ENCODE assay signal across 27 cellular contexts in genomic region chr3:117485841-117486240, GRCh38.
DNase-seq lines count a peak whose midpoint lies in the region; ATAC-seq and TF ChIP-seq lines count a peak whose summit lies in the region.
"Had no signal": no experiment of that assay in that cellular context is flagged by ENCODE, and none has a peak within 500 bp of the region (broad histone marks: within the 10 kb centered on the region; RNA-seq: fewer than 3 reads in every experiment).

No MANE protein-coding gene starts in this region.

- H3K4me3 Mint-ChIP-seq in Calu3 (ENCODE audit: low read depth, unreplicated experiment), result no peak overlapping the region
- H3K4me3 Mint-ChIP-seq: activated CD4-positive, alpha-beta memory T cell treated with anti-CD3 and anti-CD28 coated beads, Interleukin-2, amount 10 ng/mL, durations not matched to agents 7 days and 5 days; activated T-helper 17 cell treated with anti-CD3 and anti-CD28 coated beads, Interleukin-2, amount 50 U/mL, for 72 hours; B cell; mesothelial cell of epicardium; naive B cell; T-cell had no signal

- DNase-seq in NCI-H345 (lab: John Stamatoyannopoulos, UW) (no peak), UCSD-AML1 (lab: John Stamatoyannopoulos, UW; ENCODE audit: unreplicated experiment) (no peak), DMS79 (lab: John Stamatoyannopoulos, UW) (no peak), Calu3 (no peak)
- DNase-seq: activated CD4-positive, alpha-beta memory T cell treated with anti-CD3 and anti-CD28 coated beads, Interleukin-2, amount 10 ng/mL, durations not matched to agents 7 days and 5 days; activated CD4-positive, alpha-beta T cell treated with anti-CD3 and anti-CD28 coated beads for 1 hour; activated CD8-positive, alpha-beta memory T cell treated with anti-CD3 and anti-CD28 coated beads, Interleukin-2, amount 50 U/mL, for 48 hours; colonic mucosa; DMS153; effector CD8-positive, alpha-beta T cell; islet precursor cell; naive B cell; NCI-H1105; NCI-H2029; NCI-H226; stimulated activated naive CD4-positive, alpha-beta T cell; T-cell; upper lobe of right lung had no signal

- H3K27me3 Mint-ChIP-seq in Calu3 (ENCODE audit: unreplicated experiment), result no peaks in the 10 kb centered on the region
- H3K27me3 Mint-ChIP-seq: activated CD4-positive, alpha-beta memory T cell treated with anti-CD3 and anti-CD28 coated beads, Interleukin-2, amount 10 ng/mL, durations not matched to agents 7 days and 5 days; activated T-helper 17 cell treated with anti-CD3 and anti-CD28 coated beads, Interleukin-2, amount 50 U/mL, for 72 hours; B cell; T-cell had no signal

- TF ChIP-seq CTCF in Calu3 (IDR thresholded peaks at IDR 0.05; ENCODE audit: unreplicated experiment), result no peak

- intact Hi-C loops in Calu3 (cut with micrococcal nuclease; ENCODE audit: unreplicated experiment), result no loop called here

- ATAC-seq in GM18520 (IDR thresholded peaks at IDR 0.05; ENCODE audit: unreplicated experiment), result peak; percentile 48
- ATAC-seq in GM19035 (IDR thresholded peaks at IDR 0.05; ENCODE audit: unreplicated experiment), result peak; percentile 50
- ATAC-seq in HG02763 (IDR thresholded peaks at IDR 0.05; ENCODE audit: unreplicated experiment), result peak; percentile 34
- ATAC-seq in HG03571 (IDR thresholded peaks at IDR 0.05; ENCODE audit: unreplicated experiment), result peak; percentile 46
- ATAC-seq: activated naive CD4-positive, alpha-beta T cell treated with anti-CD3 and anti-CD28 coated beads, Interleukin-2, amount 50 U/mL, for 72 hours; activated T-helper 17 cell treated with anti-CD3 and anti-CD28 coated beads, Interleukin-2, amount 50 U/mL, for 72 hours; HepG2; T-cell; upper lobe of right lung had no signal

- CTCF ChIA-PET in Calu3 (lab: Charles Lee), result no interaction called here

- no peaks in the 10 kb centered on the region for H3K4me1 Mint-ChIP-seq in Calu3 (ENCODE audit: low read depth, unreplicated experiment)
- H3K4me1 Mint-ChIP-seq: activated CD4-positive, alpha-beta memory T cell treated with anti-CD3 and anti-CD28 coated beads, Interleukin-2, amount 10 ng/mL, durations not matched to agents 7 days and 5 days; activated T-helper 17 cell treated with anti-CD3 and anti-CD28 coated beads, Interleukin-2, amount 50 U/mL, for 72 hours; B cell; naive B cell; T-cell had no signal

- H3K36me3 Mint-ChIP-seq in Calu3 (ENCODE audit: insufficient read depth, unreplicated experiment), result no peaks in the 10 kb centered on the region
- H3K36me3 Mint-ChIP-seq: activated naive CD4-positive, alpha-beta T cell treated with anti-CD3 and anti-CD28 coated beads, Interleukin-2, amount 50 U/mL, for 72 hours; mesothelial cell of epicardium; naive B cell; T-cell had no signal

- BruUV-seq in Calu3 (replicated peaks; lab: Mats Ljungman, UMichigan), result no TSS peak

- no peak overlapping the region for H3K27ac Mint-ChIP-seq in Calu3 (ENCODE audit: unreplicated experiment)
- H3K27ac Mint-ChIP-seq: activated CD4-positive, alpha-beta memory T cell treated with anti-CD3 and anti-CD28 coated beads, Interleukin-2, amount 10 ng/mL, durations not matched to agents 7 days and 5 days; activated naive CD4-positive, alpha-beta T cell treated with anti-CD3 and anti-CD28 coated beads, Interleukin-2, amount 50 U/mL, for 72 hours; activated T-helper 17 cell treated with anti-CD3 and anti-CD28 coated beads, Interleukin-2, amount 50 U/mL, for 72 hours; B cell; mesothelial cell of epicardium; naive B cell; T-cell had no signal

- no peaks in the 10 kb centered on the region for H3K9me3 Mint-ChIP-seq in Calu3 (ENCODE audit: low read depth, unreplicated experiment)
- H3K9me3 Mint-ChIP-seq: activated CD4-positive, alpha-beta memory T cell treated with anti-CD3 and anti-CD28 coated beads, Interleukin-2, amount 10 ng/mL, durations not matched to agents 7 days and 5 days; mesothelial cell of epicardium had no signal
